In the genomic region with DNA sequence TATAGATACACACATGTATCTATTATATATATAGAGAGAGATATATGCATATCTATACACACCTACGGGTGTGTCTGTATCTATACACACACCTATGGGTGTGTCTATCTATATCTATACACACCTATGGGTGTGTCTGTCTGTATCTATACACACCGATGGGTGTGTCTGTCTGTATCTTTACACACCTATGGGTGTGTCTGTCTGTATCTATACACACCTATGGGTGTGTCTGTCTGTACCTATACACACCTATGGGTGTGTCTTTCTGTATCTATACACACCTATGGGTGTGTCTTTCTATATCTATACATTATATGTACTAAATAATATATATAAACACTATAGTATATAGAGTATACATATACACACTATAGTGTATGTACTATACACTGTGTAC, we compare ENCODE assay signal across 32 cellular contexts.
"Had no signal": no experiment of that assay in that cellular context is flagged by ENCODE, and none has a peak within 500 bp of the region (broad histone marks: within the 10 kb centered on the region; RNA-seq: fewer than 3 reads in every experiment).

No MANE protein-coding gene starts in this region.

- H3K27me3 ChIP-seq: MG63 had no signal

- H3K9me3 ChIP-seq: MG63 had no signal

- H3K36me3 ChIP-seq: MG63 had no signal

- DNase-seq: Karpas-422, Kasumi-1, MG63, MM.1S, MV-4-11, NCI-H1048, NCI-H1092, NCI-H1092 treated with DMSO at 0.1 percent for 48 hours, NCI-H1105, NCI-H1105 treated with DMSO at 0.1 percent for 48 hours, NCI-H1436, NCI-H1436 treated with DMSO at 0.1 percent for 48 hours, NCI-H146, NCI-H1694, NCI-H1694 treated with DMSO at 0.1 percent for 48 hours, NCI-H187, NCI-H187 treated with DMSO at 0.1 percent for 48 hours, NCI-H1930, NCI-H2029, NCI-H2029 treated with DMSO at 0.1 percent for 48 hours, NCI-H2081, NCI-H2081 treated with DMSO at 0.1 percent for 48 hours, NCI-H2107, NCI-H2171, NCI-H2171 treated with DMSO at 0.1 percent for 48 hours, NCI-H2227 treated with DMSO at 0.1 percent for 48 hours, NCI-H226, NCI-H345, NCI-H446, NCI-H446 treated with DMSO at 0.1 percent for 48 hours, NCI-H510A, NCI-H510A treated with DMSO at 0.1 percent for 48 hours had no signal

- H3K4me3 ChIP-seq: MG63 had no signal
